ENCODE assay signal across 26 cellular contexts in the genomic region with DNA sequence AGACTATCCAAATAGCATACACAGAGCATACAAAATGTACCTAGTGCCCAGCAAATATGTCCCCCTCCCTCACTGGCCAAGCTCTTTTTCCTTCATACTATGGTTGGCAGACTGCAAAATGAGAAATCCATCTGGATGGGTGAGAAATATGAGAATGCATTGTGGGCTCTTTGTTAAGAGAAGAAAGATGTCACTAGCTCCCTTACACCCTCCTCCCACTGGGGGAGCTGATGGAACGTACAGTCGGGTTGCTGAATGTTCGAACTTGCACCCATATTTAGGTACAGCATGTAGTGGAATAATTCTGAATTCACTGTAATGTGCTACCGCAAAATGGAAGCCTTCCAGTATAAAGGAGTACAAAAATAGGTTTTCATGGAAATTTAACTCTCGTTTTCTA.
"Had no signal": no experiment of that assay in that cellular context is flagged by ENCODE, and none has a peak within 500 bp of the region (broad histone marks: within the 10 kb centered on the region; RNA-seq: fewer than 3 reads in every experiment).

No MANE protein-coding gene starts in this region.

- H3K36me3 ChIP-seq: esophagus squamous epithelium, heart right ventricle, lower lobe of right lung, neutrophil, prostate gland, right atrium auricular region, stomach, tibial artery had no signal

- DNase-seq: dermis blood vessel endothelial cell; effector memory CD4-positive, alpha-beta T cell; erythroblast; esophagus squamous epithelium; foreskin melanocyte; glutamatergic neuron; heart right ventricle; islet precursor cell; kidney glomerular epithelial cell; left colon; left ventricle myocardium superior; lower lobe of right lung; natural killer cell; stimulated activated CD4-positive, alpha-beta T cell treated with anti-CD3 and anti-CD28 coated beads, Interleukin-2, amount 100 ng/mL, for 24 hours; stimulated activated CD4-positive, alpha-beta T cell treated with anti-CD3 and anti-CD28 coated beads, Interleukin-4, amount 100 ng/mL, for 24 hours; stimulated activated naive CD4-positive, alpha-beta T cell treated with Interleukin-2 at 50 U/mL for 16 hours; stomach; testis; tibial artery had no signal

- H3K27ac ChIP-seq: coronary artery, esophagus squamous epithelium, heart right ventricle, lower lobe of right lung, neutrophil, parathyroid adenoma, prostate gland, right atrium auricular region, stomach, testis, tibial artery had no signal

- H3K27me3 ChIP-seq: esophagus squamous epithelium, heart right ventricle, neutrophil, right atrium auricular region, stomach, testis, tibial artery had no signal

- H3K9me3 ChIP-seq: esophagus squamous epithelium, heart right ventricle, lower lobe of right lung, neutrophil, prostate gland, right atrium auricular region, stomach, testis, tibial artery had no signal

- H3K4me3 ChIP-seq: coronary artery, esophagus squamous epithelium, heart right ventricle, lower lobe of right lung, prostate gland, right atrium auricular region, stomach, testis, tibial artery had no signal

- ATAC-seq: heart right ventricle; left colon; left ventricle myocardium superior; lower lobe of right lung; natural killer cell; sciatic nerve; stimulated activated effector memory CD8-positive, alpha-beta T cell treated with anti-CD3 and anti-CD28 coated beads, Interleukin-12 subunit alpha, Interleukin-12 subunit beta, amount 100 ng/mL, for 72 hours had no signal
